ENCODE assay signal across 28 cellular contexts in genomic region chrX:2901367-2902036, GRCh38. TPM values are rescaled to one million over a fixed set of nuclear protein-coding genes. Genes with fewer than 3 reads are reported as not detected.
DNase-seq lines count a peak whose midpoint lies in the region; ATAC-seq, FAIRE-seq and TF ChIP-seq lines count a peak whose summit lies in the region.
"Had no signal": no experiment of that assay in that cellular context is flagged by ENCODE, and none has a peak within 500 bp of the region (broad histone marks: within the 10 kb centered on the region; RNA-seq: fewer than 3 reads in every experiment).

No MANE protein-coding gene starts in this region.

- H2BK15ac ChIP-seq in mesendoderm (replicated peaks; ENCODE audit: low read depth), result no peak overlapping the region

- H3K27ac ChIP-seq in endothelial cell of umbilical vein (ENCODE audit: insufficient read depth, low read depth, low read length) (no peak overlapping the region), mesendoderm (ENCODE audit: low read depth, low read length) (no peak overlapping the region)
- H3K27ac ChIP-seq: breast epithelium, colonic mucosa, esophagus muscularis mucosa, neutrophil, Peyer's patch, psoas muscle, SJSA1 had no signal

- H3K4me2 ChIP-seq in endothelial cell of umbilical vein (ENCODE audit: insufficient read depth, low read length) (no peak overlapping the region), mesendoderm (ENCODE audit: low read length) (no peak overlapping the region)

- peak; percentile 26 for FAIRE-seq in endothelial cell of umbilical vein (lab: Jason Lieb, UNC)
- FAIRE-seq: GM12891, kidney had no signal

- H3K9ac ChIP-seq in endothelial cell of umbilical vein (replicated peaks; ENCODE audit: extremely low read depth, insufficient read depth, low read length), result no peak overlapping the region
- no peak overlapping the region for H3K9ac ChIP-seq in mesendoderm (ENCODE audit: low read length)

- H4K8ac ChIP-seq in mesendoderm (ENCODE audit: low read depth, low read length), result no peak overlapping the region

- TF ChIP-seq CTCF in endothelial cell of umbilical vein (IDR thresholded peaks at IDR 0.05; ENCODE audit: extremely low read depth in 1 of 2, insufficient read depth in 1 of 2, low read depth in 1 of 2, low read length in 2 of 2), result no peak

- no peak overlapping the region for H2AK5ac ChIP-seq in mesendoderm (ENCODE audit: low read length)

- dilution Hi-C loops in endothelial cell of umbilical vein (cut with MboI; ENCODE audit: extremely low pct_ligation_motif_present, low sequenced_read_pairs), result no loop called here

- no peaks in the 10 kb centered on the region for H4K20me1 ChIP-seq in endothelial cell of umbilical vein (replicated peaks; ENCODE audit: control insufficient read depth, extremely low read depth, insufficient read depth, low read length)

- ATAC-seq in HG03469 (IDR thresholded peaks at IDR 0.05; ENCODE audit: unreplicated experiment) (no peak), HG03139 (IDR thresholded peaks at IDR 0.05; ENCODE audit: unreplicated experiment) (no peak)
- ATAC-seq: psoas muscle had no signal

- no peaks in the 10 kb centered on the region for H3K79me1 ChIP-seq in mesendoderm (ENCODE audit: low read length)

- CTCF ChIA-PET in endothelial cell of umbilical vein (lab: Charles Lee), result no interaction called here

- no peaks in the 10 kb centered on the region for H3K9me3 ChIP-seq in endothelial cell of umbilical vein (replicated peaks; ENCODE audit: control insufficient read depth, insufficient read depth, low read length)
- H3K9me3 ChIP-seq: colonic mucosa, neutrophil, SJSA1 had no signal

- no peak overlapping the region for H3K18ac ChIP-seq in mesendoderm (ENCODE audit: low read length)

- no peaks in the 10 kb centered on the region for H3K9me1 ChIP-seq in endothelial cell of umbilical vein (replicated peaks; ENCODE audit: control insufficient read depth, extremely low read depth, insufficient read depth, low read length)

- no peak overlapping the region for H3K56ac ChIP-seq in mesendoderm (ENCODE audit: low read length)

- H4K5ac ChIP-seq in mesendoderm (ENCODE audit: low read length), result no peak overlapping the region

- in situ Hi-C loops in Caki2 (cut with HindIII; ENCODE audit: low pct_unique_long_range_greater_than_20kb, low sequenced_read_pairs), result no loop called here

- no peaks in the 10 kb centered on the region for H3K79me2 ChIP-seq in endothelial cell of umbilical vein (ENCODE audit: control insufficient read depth, insufficient read depth, low read length)
- no peaks in the 10 kb centered on the region for H3K79me2 ChIP-seq in mesendoderm (ENCODE audit: control insufficient read depth, insufficient read depth, low read length)

- WGBS in mesendoderm (ENCODE audit: extremely low coverage, insufficient coverage, low lambda C conversion rate), result no CpG with 5 or more reads among the region's 9 CpGs

- H3K27me3 ChIP-seq in endothelial cell of umbilical vein (ENCODE audit: control insufficient read depth in 2 of 2, insufficient read depth in 2 of 2, low read length in 2 of 2), result no peaks in the 10 kb centered on the region
- H3K27me3 ChIP-seq in mesendoderm (ENCODE audit: insufficient read depth, low read length, poor library complexity), result no peaks in the 10 kb centered on the region
- H3K27me3 ChIP-seq: breast epithelium, colonic mucosa, esophagus muscularis mucosa, neutrophil, Peyer's patch, SJSA1 had no signal

- no peaks in the 10 kb centered on the region for H3K36me3 ChIP-seq in endothelial cell of umbilical vein (ENCODE audit: control insufficient read depth in 2 of 2, extremely low read depth in 1 of 2, insufficient read depth in 2 of 2, low read length in 2 of 2)
- no peaks in the 10 kb centered on the region for H3K36me3 ChIP-seq in mesendoderm (ENCODE audit: control insufficient read depth, insufficient read depth, low read length)
- H3K36me3 ChIP-seq: breast epithelium, colonic mucosa, neutrophil, Peyer's patch, SJSA1 had no signal

- peak; percentile 10 for DNase-seq in Caki2 (ENCODE audit: low read depth)
- DNase-seq in MV-4-11 (lab: John Stamatoyannopoulos, UW), result peak; percentile 16
- DNase-seq in endothelial cell of umbilical vein (ENCODE audit: low read depth, low spot score), result no peak
- DNase-seq in mesendoderm, result peak; percentile 55
- no peak for DNase-seq in COLO668 (lab: John Stamatoyannopoulos, UW; ENCODE audit: unreplicated experiment)
- DNase-seq in NCI-H2107 treated with DMSO at 0.1 percent for 48 hours (lab: John Stamatoyannopoulos, UW; ENCODE audit: unreplicated experiment), result no peak
- DNase-seq: activated CD4-positive, alpha-beta T cell treated with anti-CD3 and anti-CD28 coated beads for 4 hours; activated naive CD4-positive, alpha-beta T cell treated with anti-CD3 and anti-CD28 coated beads, Interleukin-2, amount 10 ng/mL, durations not matched to agents 7 days and 5 days; amygdala; CD8-positive, alpha-beta memory T cell; colonic mucosa; DND-41; effector memory CD4-positive, alpha-beta T cell; H7; kidney; NCI-H2107; NCI-H446 treated with DMSO at 0.1 percent for 48 hours; Peyer's patch; psoas muscle; trophoblast cell had no signal

- no peak overlapping the region for H2AFZ ChIP-seq in endothelial cell of umbilical vein (ENCODE audit: low read depth, low read length)

- H3K4ac ChIP-seq in mesendoderm (ENCODE audit: low read depth, low read length), result no peak overlapping the region

- TF ChIP-seq POLR2A in endothelial cell of umbilical vein (IDR thresholded peaks at IDR 0.05; ENCODE audit: low read depth, low read length), result no peak

- BruUV-seq in endothelial cell of umbilical vein (replicated peaks; lab: Mats Ljungman, UMichigan), result no TSS peak

- no peak overlapping the region for H3K4me3 ChIP-seq in endothelial cell of umbilical vein (replicated peaks in 1 of 3; ENCODE audit: insufficient read depth in 1 of 3, low read depth in 1 of 3, low read length in 3 of 3)
- no peak overlapping the region for H3K4me3 ChIP-seq in mesendoderm (ENCODE audit: low read length)
- H3K4me3 ChIP-seq: breast epithelium, colonic mucosa, esophagus muscularis mucosa, lung, Peyer's patch, psoas muscle, SJSA1 had no signal

- peaks cover 4% of the 10 kb centered on the region for H3K4me1 ChIP-seq in endothelial cell of umbilical vein (ENCODE audit: control insufficient read depth, extremely low read depth, insufficient read depth, low read length)
- no peaks in the 10 kb centered on the region for H3K4me1 ChIP-seq in mesendoderm (ENCODE audit: control insufficient read depth, low read depth, low read length)
- H3K4me1 ChIP-seq: breast epithelium, colonic mucosa, esophagus muscularis mucosa, Peyer's patch, psoas muscle, SJSA1 had no signal

- no peak overlapping the region for H3K23ac ChIP-seq in mesendoderm (ENCODE audit: low read length)

- H2BK120ac ChIP-seq in mesendoderm (ENCODE audit: low read depth, low read length), result no peak overlapping the region

- POLR2A ChIA-PET in endothelial cell of umbilical vein (lab: Charles Lee), result no interaction called here

- no peak overlapping the region for H2BK5ac ChIP-seq in mesendoderm (ENCODE audit: low read length)

- intact Hi-C loops in endothelial cell of umbilical vein (cut with micrococcal nuclease), result no loop called here

TF ChIP-seq in endothelial cell of umbilical vein, 7 proteins besides CTCF, POLR2A, EP300 and RAD21:
- TF ChIP-seq POLR2AphosphoS5 (IDR thresholded peaks at IDR 0.05; ENCODE audit: insufficient read depth, low read depth, low read length), result no peak
- TF ChIP-seq MAX (IDR thresholded peaks at IDR 0.05; ENCODE audit: insufficient read depth, insufficient read length), result no peak
- no peak for TF ChIP-seq GATA2 (IDR thresholded peaks at IDR 0.05; ENCODE audit: insufficient read depth, insufficient read length, low read depth, low read length)
- no peak for TF ChIP-seq EZH2 (IDR thresholded peaks at IDR 0.05; ENCODE audit: borderline replicate concordance, low read depth, low read length, severe bottlenecking)
- no peak for TF ChIP-seq FOS (IDR thresholded peaks at IDR 0.05; ENCODE audit: borderline replicate concordance, insufficient read depth, low read length)
- TF ChIP-seq MYC (IDR thresholded peaks at IDR 0.05; ENCODE audit: low read depth, low read length), result no peak
- TF ChIP-seq JUN (IDR thresholded peaks at IDR 0.05; ENCODE audit: borderline replicate concordance, insufficient read depth, insufficient read length, low read depth), result no peak
TF ChIP-seq in endothelial cell of umbilical vein: peak in this region for 0.

RNA-seq across cellular contexts. Expression of gene ARSD, which starts 27.6 kb away (rescaled TPM):
- 14.8 and 22.8 TPM in 2 replicates for total RNA-seq in Caki2 (2014; rRNA removed; shearing (Covaris generic); ENCODE audit: low replicate concordance)
- total RNA-seq in endothelial cell of umbilical vein, result 16.4 and 18.6 TPM in 2 replicates
- 15.5 and 17.3 TPM in 2 replicates for polyA plus RNA-seq in endothelial cell of umbilical vein
- polyA plus RNA-seq in endothelial cell of umbilical vein (2011; cell fraction: cytosol; rRNA removed), result 9.6 and 11.4 TPM in 2 replicates
- polyA plus RNA-seq in endothelial cell of umbilical vein (2011; cell fraction: nucleus; rRNA removed), result 12.5 and 15.4 TPM in 2 replicates
- 13.6 and 14.6 TPM in 2 replicates for polyA plus RNA-seq in endothelial cell of umbilical vein (2012)
- polyA minus RNA-seq in endothelial cell of umbilical vein, result 31.2 and 33.3 TPM in 2 replicates
- 4.4 TPM for polyA minus RNA-seq in endothelial cell of umbilical vein (2011; cell fraction: cytosol; rRNA and poly(A)+ RNA removed)
- 9.2 and 9.4 TPM in 2 replicates for polyA minus RNA-seq in endothelial cell of umbilical vein (2011; cell fraction: nucleus; rRNA and poly(A)+ RNA removed)
- polyA plus RNA-seq in mesendoderm (2013, experiment 1 of 2), result 1.4 TPM
- polyA plus RNA-seq in mesendoderm (2013, experiment 2 of 2), result 1.3 TPM

Comparison
In these comparisons a context has a peak if more than half of its experiments do, and no peak if none do; other contexts are left out.
1. DNase-seq: peak in Caki2 (single experiment), MV-4-11 (single experiment) and mesendoderm (single experiment); none in endothelial cell of umbilical vein (single experiment), COLO668 (single experiment) and NCI-H2107 treated with DMSO at 0.1 percent for 48 hours (single experiment).